ENCODE assay signal across 12 cellular contexts in the genomic region with DNA sequence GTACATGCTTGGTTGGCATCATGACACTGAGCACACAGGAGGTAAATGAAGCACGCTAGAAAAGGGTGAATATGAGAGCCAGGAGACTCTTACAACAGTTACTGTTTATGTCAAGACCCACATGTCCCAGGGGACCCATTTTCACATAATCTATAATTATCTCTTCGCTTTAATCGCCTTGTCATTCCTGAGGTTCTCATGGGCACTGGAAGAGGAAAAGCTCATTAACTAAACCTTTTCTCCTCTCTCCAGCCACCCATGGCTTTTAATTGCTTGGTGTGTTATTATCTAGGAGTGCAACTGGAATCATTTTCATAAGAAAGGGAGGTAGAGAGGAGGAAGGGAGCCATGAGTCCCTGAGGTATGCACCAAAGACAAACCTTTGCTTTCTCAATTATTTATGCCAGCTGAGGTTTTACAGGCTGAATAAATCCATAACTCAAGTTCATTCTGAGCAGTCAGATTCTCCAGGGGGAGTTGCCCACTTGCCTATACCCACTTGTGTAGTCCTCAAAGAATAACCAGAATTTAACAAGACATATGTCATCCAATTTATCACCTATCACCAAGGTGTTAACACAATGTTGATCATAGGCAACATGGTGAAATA.
DNase-seq lines count a peak whose midpoint lies in the region; ATAC-seq and TF ChIP-seq lines count a peak whose summit lies in the region.
"Had no signal": no experiment of that assay in that cellular context is flagged by ENCODE, and none has a peak within 500 bp of the region (broad histone marks: within the 10 kb centered on the region; RNA-seq: fewer than 3 reads in every experiment).

No MANE protein-coding gene starts in this region.

- H3K27ac Mint-ChIP-seq in stimulated activated effector memory CD8-positive, alpha-beta T cell treated with anti-CD3 and anti-CD28 coated beads, Interleukin-12 subunit alpha, Interleukin-12 subunit beta, amount 100 ng/mL, for 72 hours, result no peak overlapping the region
- H3K27ac Mint-ChIP-seq in type B pancreatic cell, result no peak overlapping the region
- H3K27ac Mint-ChIP-seq: activated CD4-positive, alpha-beta T cell treated with anti-CD3 and anti-CD28 coated beads, Interleukin-2, amount 10 ng/mL, durations not matched to agents 7 days and 5 days; B cell had no signal

- H3K36me3 Mint-ChIP-seq in stimulated activated effector memory CD8-positive, alpha-beta T cell treated with anti-CD3 and anti-CD28 coated beads, Interleukin-12 subunit alpha, Interleukin-12 subunit beta, amount 100 ng/mL, for 72 hours, result peaks cover 23% of the 10 kb centered on the region
- peaks cover 29% of the 10 kb centered on the region for H3K36me3 Mint-ChIP-seq in type B pancreatic cell

- ATAC-seq in HG02938 (IDR thresholded peaks at IDR 0.05; ENCODE audit: unreplicated experiment), result no peak
- ATAC-seq in stimulated activated effector memory CD8-positive, alpha-beta T cell treated with anti-CD3 and anti-CD28 coated beads, Interleukin-12 subunit alpha, Interleukin-12 subunit beta, amount 100 ng/mL, for 72 hours, result no peak

- H3K27me3 Mint-ChIP-seq in type B pancreatic cell, result no peaks in the 10 kb centered on the region
- H3K27me3 Mint-ChIP-seq: activated CD4-positive, alpha-beta T cell treated with anti-CD3 and anti-CD28 coated beads, Interleukin-2, amount 10 ng/mL, durations not matched to agents 7 days and 5 days; B cell had no signal

- H3K4me1 Mint-ChIP-seq in stimulated activated effector memory CD8-positive, alpha-beta T cell treated with anti-CD3 and anti-CD28 coated beads, Interleukin-12 subunit alpha, Interleukin-12 subunit beta, amount 100 ng/mL, for 72 hours, result peaks cover 23% of the 10 kb centered on the region
- peaks cover 11% of the 10 kb centered on the region for H3K4me1 Mint-ChIP-seq in type B pancreatic cell (ENCODE audit: unreplicated experiment)
- H3K4me1 Mint-ChIP-seq: activated CD4-positive, alpha-beta T cell treated with anti-CD3 and anti-CD28 coated beads, Interleukin-2, amount 10 ng/mL, durations not matched to agents 7 days and 5 days had no signal

- TF ChIP-seq CTCF in NB4 (IDR thresholded peaks at IDR 0.05; ENCODE audit: low read depth, low read length), result no peak
- TF ChIP-seq CTCF in fibroblast of villous mesenchyme (IDR thresholded peaks at IDR 0.05; ENCODE audit: insufficient read depth, low read depth, low read length), result no peak
- no peak for TF ChIP-seq CTCF in type B pancreatic cell (conservative IDR thresholded peaks at IDR 0.05)

- H3K4me3 ChIP-seq in NB4 (ENCODE audit: low read depth, low read length) (no peak overlapping the region), fibroblast of villous mesenchyme (ENCODE audit: low read depth, low read length) (no peak overlapping the region)

- peak; percentile 84 for DNase-seq in DMS153 (lab: John Stamatoyannopoulos, UW)
- peak; percentile 66 for DNase-seq in NB4 (ENCODE audit: low read depth)
- DNase-seq in NCI-H345 (lab: John Stamatoyannopoulos, UW), result peak; percentile 3
- DNase-seq in fibroblast of villous mesenchyme (ENCODE audit: low read depth), result peak; percentile 18
- no peak for DNase-seq in A172 (ENCODE audit: low spot score)
- DNase-seq in stimulated activated effector memory CD8-positive, alpha-beta T cell treated with anti-CD3 and anti-CD28 coated beads, Interleukin-12 subunit alpha, Interleukin-12 subunit beta, amount 100 ng/mL, for 72 hours (ENCODE audit: low spot score in 2 of 2), result no peak
- no peak for DNase-seq in type B pancreatic cell (ENCODE audit: extremely low spot score, unreplicated experiment)
- DNase-seq: activated CD4-positive, alpha-beta T cell treated with anti-CD3 and anti-CD28 coated beads, Interleukin-2, amount 10 ng/mL, durations not matched to agents 7 days and 5 days; effector CD8-positive, alpha-beta T cell; SW 1271 had no signal

- H3K9me3 Mint-ChIP-seq in stimulated activated effector memory CD8-positive, alpha-beta T cell treated with anti-CD3 and anti-CD28 coated beads, Interleukin-12 subunit alpha, Interleukin-12 subunit beta, amount 100 ng/mL, for 72 hours, result peaks cover 5% of the 10 kb centered on the region
- peaks cover 11% of the 10 kb centered on the region for H3K9me3 Mint-ChIP-seq in type B pancreatic cell

- H3K4me3 Mint-ChIP-seq in stimulated activated effector memory CD8-positive, alpha-beta T cell treated with anti-CD3 and anti-CD28 coated beads, Interleukin-12 subunit alpha, Interleukin-12 subunit beta, amount 100 ng/mL, for 72 hours, result no peak overlapping the region
- no peak overlapping the region for H3K4me3 Mint-ChIP-seq in type B pancreatic cell
- H3K4me3 Mint-ChIP-seq: activated CD4-positive, alpha-beta T cell treated with anti-CD3 and anti-CD28 coated beads, Interleukin-2, amount 10 ng/mL, durations not matched to agents 7 days and 5 days; B cell had no signal

- no peak for TF ChIP-seq POLR2A in NB4 (IDR thresholded peaks at IDR 0.05; ENCODE audit: extremely low read depth, insufficient read length)

Comparison
In these comparisons a context has a peak if more than half of its experiments do, and no peak if none do; other contexts are left out.
1. DNase-seq: peak in DMS153 (single experiment), NB4 (single experiment), NCI-H345 (single experiment) and fibroblast of villous mesenchyme (single experiment); none in A172 (single experiment), stimulated activated effector memory CD8-positive, alpha-beta T cell treated with anti-CD3 and anti-CD28 coated beads, Interleukin-12 subunit alpha, Interleukin-12 subunit beta, amount 100 ng/mL, for 72 hours (0 of 2) and type B pancreatic cell (single experiment).